In genomic region chr18:23077493-23078256, GRCh38 we compare ENCODE assay signal across 9 cellular contexts. TPM values are rescaled to one million over a fixed set of nuclear protein-coding genes. Genes with fewer than 3 reads are reported as not detected.
DNase-seq lines count a peak whose midpoint lies in the region; ATAC-seq and TF ChIP-seq lines count a peak whose summit lies in the region.
"Had no signal": no experiment of that assay in that cellular context is flagged by ENCODE, and none has a peak within 500 bp of the region (broad histone marks: within the 10 kb centered on the region; RNA-seq: fewer than 3 reads in every experiment).

No MANE protein-coding gene starts in this region.

- no peaks in the 10 kb centered on the region for H3K79me2 ChIP-seq in OCI-LY3 (ENCODE audit: low read length)

- H3K27ac ChIP-seq in OCI-LY3 (ENCODE audit: low read length) = peak overlapping the region; percentile 48
- peak overlapping the region in 2 of 4 donors; percentile 33 to 61 for H3K27ac ChIP-seq in upper lobe of left lung
- H3K27ac ChIP-seq in gastrocnemius medialis = no peak overlapping the region

- H3K36me3 ChIP-seq in OCI-LY3 (replicated peaks; ENCODE audit: low read depth, low read length) (no peaks in the 10 kb centered on the region), upper lobe of left lung (no peaks in the 10 kb centered on the region), gastrocnemius medialis (no peaks in the 10 kb centered on the region)

- H3K9me3 Mint-ChIP-seq in activated naive CD4-positive, alpha-beta T cell treated with anti-CD3 and anti-CD28 coated beads, Interleukin-2, amount 10 ng/mL, durations not matched to agents 7 days and 5 days = no peaks in the 10 kb centered on the region
- H3K9me3 Mint-ChIP-seq in HFFc6 = no peaks in the 10 kb centered on the region
- H3K9me3 Mint-ChIP-seq: activated naive CD8-positive, alpha-beta T cell treated with anti-CD3 and anti-CD28 coated beads, Interleukin-2, amount 10 ng/mL, durations not matched to agents 7 days and 5 days had no signal

- H3K27me3 ChIP-seq in OCI-LY3 (ENCODE audit: low read depth, low read length) = no peaks in the 10 kb centered on the region
- no peaks in the 10 kb centered on the region for H3K27me3 ChIP-seq in upper lobe of left lung
- H3K27me3 ChIP-seq in gastrocnemius medialis = no peaks in the 10 kb centered on the region

- peaks cover 18% of the 10 kb centered on the region for H3K27me3 Mint-ChIP-seq in activated naive CD4-positive, alpha-beta T cell treated with anti-CD3 and anti-CD28 coated beads, Interleukin-2, amount 10 ng/mL, durations not matched to agents 7 days and 5 days
- peaks cover 1% of the 10 kb centered on the region; the same call in 1 of the 2 replicates for H3K27me3 Mint-ChIP-seq in HFFc6 (ENCODE audit: insufficient read depth)

- ATAC-seq in upper lobe of left lung (ENCODE audit: low FRiP score in 2 of 2) (peak; percentile 62 to 70), gastrocnemius medialis (no peak), HG03097 (IDR thresholded peaks at IDR 0.05; ENCODE audit: low FRiP score, unreplicated experiment) (no peak)

- H3K36me3 Mint-ChIP-seq in activated naive CD4-positive, alpha-beta T cell treated with anti-CD3 and anti-CD28 coated beads, Interleukin-2, amount 10 ng/mL, durations not matched to agents 7 days and 5 days = no peaks in the 10 kb centered on the region
- no peaks in the 10 kb centered on the region for H3K36me3 Mint-ChIP-seq in HFFc6 (ENCODE audit: low read depth)

- TF ChIP-seq CTCF in OCI-LY3 (IDR thresholded peaks at IDR 0.05; ENCODE audit: low read depth, low read length) = peak; percentile 70
- peak; percentile 10 for TF ChIP-seq CTCF in fibroblast of pulmonary artery (IDR thresholded peaks at IDR 0.05; ENCODE audit: low read length, missing control alignments)
- TF ChIP-seq CTCF in upper lobe of left lung (IDR thresholded peaks at IDR 0.05) = peak in 4 of 6 experiments; percentile 21 to 61 (median 45)
- TF ChIP-seq CTCF in HFFc6 (IDR thresholded peaks at IDR 0.05) = no peak; the same call in 1 of the 2 replicates
- TF ChIP-seq CTCF in gastrocnemius medialis (IDR thresholded peaks at IDR 0.05 in 4 of 5, conservative IDR thresholded peaks at IDR 0.05 in 1 of 5) = no peak

- peaks cover 22% of the 10 kb centered on the region for H3K4me1 ChIP-seq in OCI-LY3 (ENCODE audit: low read length)
- H3K4me1 ChIP-seq in upper lobe of left lung = peaks cover 5 to 19% (median 19%) of the 10 kb centered on the region in 4 donors
- no peaks in the 10 kb centered on the region for H3K4me1 ChIP-seq in gastrocnemius medialis

- TF ChIP-seq POLR2A in upper lobe of left lung (IDR thresholded peaks at IDR 0.05) (no peak), gastrocnemius medialis (IDR thresholded peaks at IDR 0.05) (no peak)

- H3K4me2 ChIP-seq in OCI-LY3 (ENCODE audit: low read length) = peak overlapping the region; percentile 81

- intact Hi-C loops in gastrocnemius medialis (cut with DNase I; ENCODE audit: low total_unique reads) = no loop called here

- no peaks in the 10 kb centered on the region for H3K9me3 ChIP-seq in OCI-LY3 (ENCODE audit: insufficient read depth, low read length)
- no peaks in the 10 kb centered on the region for H3K9me3 ChIP-seq in upper lobe of left lung
- no peaks in the 10 kb centered on the region for H3K9me3 ChIP-seq in gastrocnemius medialis

- 60 to 69% methylated on average over 6 of the region's 6 CpGs for WGBS in upper lobe of left lung, 2 donors

- CTCF ChIA-PET in activated naive CD4-positive, alpha-beta T cell treated with anti-CD3 and anti-CD28 coated beads, Interleukin-2, amount 10 ng/mL, durations not matched to agents 7 days and 5 days (lab: Charles Lee) = interaction anchor here (1.3 to 1.6 kb wide), 5 partner anchors 46 to 336 kb away, joined by 4 to 8 read pairs (median 5); no protein-coding TSS in a partner anchor

- H3K4me1 Mint-ChIP-seq in activated naive CD4-positive, alpha-beta T cell treated with anti-CD3 and anti-CD28 coated beads, Interleukin-2, amount 10 ng/mL, durations not matched to agents 7 days and 5 days = peaks cover 49% of the 10 kb centered on the region
- peaks cover 20% of the 10 kb centered on the region for H3K4me1 Mint-ChIP-seq in HFFc6 (ENCODE audit: low read depth)

- no peaks in the 10 kb centered on the region for H4K20me1 ChIP-seq in OCI-LY3 (ENCODE audit: insufficient read depth, low read length)

- H3K4me3 Mint-ChIP-seq in activated naive CD4-positive, alpha-beta T cell treated with anti-CD3 and anti-CD28 coated beads, Interleukin-2, amount 10 ng/mL, durations not matched to agents 7 days and 5 days = no peak overlapping the region
- no peak overlapping the region for H3K4me3 Mint-ChIP-seq in HFFc6
- H3K4me3 Mint-ChIP-seq: activated naive CD8-positive, alpha-beta T cell treated with anti-CD3 and anti-CD28 coated beads, Interleukin-2, amount 10 ng/mL, durations not matched to agents 7 days and 5 days had no signal

- peak overlapping the region; percentile 58 for H3K4me3 ChIP-seq in OCI-LY3 (ENCODE audit: low read length)
- H3K4me3 ChIP-seq in fibroblast of pulmonary artery (replicated peaks; ENCODE audit: low read depth, low read length) = no peak overlapping the region
- no peak overlapping the region for H3K4me3 ChIP-seq in upper lobe of left lung
- no peak overlapping the region for H3K4me3 ChIP-seq in gastrocnemius medialis

- H2AFZ ChIP-seq in OCI-LY3 (ENCODE audit: low read depth, low read length) = peak overlapping the region; percentile 86

- H3K9ac ChIP-seq in OCI-LY3 (ENCODE audit: low read length) = peak overlapping the region; percentile 54

- no peak for TF ChIP-seq EP300 in upper lobe of left lung (IDR thresholded peaks at IDR 0.05)

- DNase-seq in activated naive CD4-positive, alpha-beta T cell treated with anti-CD3 and anti-CD28 coated beads, Interleukin-2, amount 10 ng/mL, durations not matched to agents 7 days and 5 days = peak; percentile 40
- no peak for DNase-seq in activated naive CD4-positive, alpha-beta T cell treated with anti-CD3 and anti-CD28 coated beads, Interleukin-2, amount 50 U/mL, for 16 hours
- DNase-seq in fibroblast of pulmonary artery (ENCODE audit: low read depth) (peak; percentile 35), upper lobe of left lung (peak in 1 of 2 donors; percentile 63), HFFc6 (no peak), gastrocnemius medialis (no peak)
- DNase-seq: activated naive CD8-positive, alpha-beta T cell treated with anti-CD3 and anti-CD28 coated beads, Interleukin-2, amount 10 ng/mL, durations not matched to agents 7 days and 5 days had no signal

- in situ Hi-C loops in gastrocnemius medialis (cut with MboI; ENCODE audit: low sequenced_read_pairs in 4 of 4) = no loop called here

- H3K27ac Mint-ChIP-seq in activated naive CD4-positive, alpha-beta T cell treated with anti-CD3 and anti-CD28 coated beads, Interleukin-2, amount 10 ng/mL, durations not matched to agents 7 days and 5 days = no peak overlapping the region
- no peak overlapping the region; the same call in 1 of the 2 replicates for H3K27ac Mint-ChIP-seq in HFFc6
- H3K27ac Mint-ChIP-seq: activated naive CD8-positive, alpha-beta T cell treated with anti-CD3 and anti-CD28 coated beads, Interleukin-2, amount 10 ng/mL, durations not matched to agents 7 days and 5 days had no signal

RNA-seq across cellular contexts. Expression of gene CABLES1, which starts 57.6 kb away (rescaled TPM):
- total RNA-seq in upper lobe of left lung (10 to 100 TPM; 24.6 to 63.9 (median 40.9) TPM), gastrocnemius medialis (1 to 10 TPM in 3 of 4 donors, under 1 TPM in 1; 0.58 to 1.6 (median 1.3) TPM)
- 1 to 10 TPM; 6.2 to 9.3 (median 8.5) TPM for total RNA-seq in HFFc6 (2021; fragmentation: NEBNext Ultra II Directional; extraction: Animal tissue kit (Norgen Biotek cat#: 25700))

Comparison
In these comparisons a context has a peak if more than half of its experiments do, and no peak if none do; other contexts are left out.
1. DNase-seq: peak in activated naive CD4-positive, alpha-beta T cell treated with anti-CD3 and anti-CD28 coated beads, Interleukin-2, amount 10 ng/mL, durations not matched to agents 7 days and 5 days (single experiment) and fibroblast of pulmonary artery (single experiment); none in activated naive CD4-positive, alpha-beta T cell treated with anti-CD3 and anti-CD28 coated beads, Interleukin-2, amount 50 U/mL, for 16 hours (single experiment), HFFc6 (single experiment) and gastrocnemius medialis (0 of 2).
2. CTCF ChIP-seq: peak in OCI-LY3 (single experiment), fibroblast of pulmonary artery (single experiment) and upper lobe of left lung (4 of 6); none in HFFc6 (single experiment) and gastrocnemius medialis (0 of 5).
3. ATAC-seq: peak in upper lobe of left lung (2 of 2); none in gastrocnemius medialis (0 of 2) and HG03097 (single experiment).